1 cellular context compared by ENCODE assay signal in the genomic region with DNA sequence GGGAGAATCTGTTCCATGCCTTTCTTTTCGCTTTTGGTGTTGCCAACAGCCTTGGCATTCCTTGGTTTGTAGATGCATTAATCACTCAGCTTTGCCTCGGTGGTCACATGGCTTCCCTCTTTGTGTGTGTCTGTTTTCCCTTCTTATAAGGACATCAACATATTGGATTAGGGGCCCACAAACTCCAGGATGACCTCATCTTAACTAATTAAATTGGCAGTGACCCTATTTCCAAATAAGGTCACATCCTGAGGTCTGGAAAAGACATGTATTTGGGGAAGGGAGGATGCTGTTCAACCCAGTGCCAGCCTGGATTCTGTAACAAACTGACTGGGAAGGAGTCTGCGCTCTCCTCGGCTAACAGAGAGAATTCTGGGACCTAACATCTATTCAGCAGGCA.
TF ChIP-seq lines count a peak whose summit lies in the region.

No MANE protein-coding gene starts in this region.

TF ChIP-seq in GM23338, 12 proteins besides CTCF, POLR2A, EP300 and RAD21 (continued from another document):
- TF ChIP-seq, protein P1, sequence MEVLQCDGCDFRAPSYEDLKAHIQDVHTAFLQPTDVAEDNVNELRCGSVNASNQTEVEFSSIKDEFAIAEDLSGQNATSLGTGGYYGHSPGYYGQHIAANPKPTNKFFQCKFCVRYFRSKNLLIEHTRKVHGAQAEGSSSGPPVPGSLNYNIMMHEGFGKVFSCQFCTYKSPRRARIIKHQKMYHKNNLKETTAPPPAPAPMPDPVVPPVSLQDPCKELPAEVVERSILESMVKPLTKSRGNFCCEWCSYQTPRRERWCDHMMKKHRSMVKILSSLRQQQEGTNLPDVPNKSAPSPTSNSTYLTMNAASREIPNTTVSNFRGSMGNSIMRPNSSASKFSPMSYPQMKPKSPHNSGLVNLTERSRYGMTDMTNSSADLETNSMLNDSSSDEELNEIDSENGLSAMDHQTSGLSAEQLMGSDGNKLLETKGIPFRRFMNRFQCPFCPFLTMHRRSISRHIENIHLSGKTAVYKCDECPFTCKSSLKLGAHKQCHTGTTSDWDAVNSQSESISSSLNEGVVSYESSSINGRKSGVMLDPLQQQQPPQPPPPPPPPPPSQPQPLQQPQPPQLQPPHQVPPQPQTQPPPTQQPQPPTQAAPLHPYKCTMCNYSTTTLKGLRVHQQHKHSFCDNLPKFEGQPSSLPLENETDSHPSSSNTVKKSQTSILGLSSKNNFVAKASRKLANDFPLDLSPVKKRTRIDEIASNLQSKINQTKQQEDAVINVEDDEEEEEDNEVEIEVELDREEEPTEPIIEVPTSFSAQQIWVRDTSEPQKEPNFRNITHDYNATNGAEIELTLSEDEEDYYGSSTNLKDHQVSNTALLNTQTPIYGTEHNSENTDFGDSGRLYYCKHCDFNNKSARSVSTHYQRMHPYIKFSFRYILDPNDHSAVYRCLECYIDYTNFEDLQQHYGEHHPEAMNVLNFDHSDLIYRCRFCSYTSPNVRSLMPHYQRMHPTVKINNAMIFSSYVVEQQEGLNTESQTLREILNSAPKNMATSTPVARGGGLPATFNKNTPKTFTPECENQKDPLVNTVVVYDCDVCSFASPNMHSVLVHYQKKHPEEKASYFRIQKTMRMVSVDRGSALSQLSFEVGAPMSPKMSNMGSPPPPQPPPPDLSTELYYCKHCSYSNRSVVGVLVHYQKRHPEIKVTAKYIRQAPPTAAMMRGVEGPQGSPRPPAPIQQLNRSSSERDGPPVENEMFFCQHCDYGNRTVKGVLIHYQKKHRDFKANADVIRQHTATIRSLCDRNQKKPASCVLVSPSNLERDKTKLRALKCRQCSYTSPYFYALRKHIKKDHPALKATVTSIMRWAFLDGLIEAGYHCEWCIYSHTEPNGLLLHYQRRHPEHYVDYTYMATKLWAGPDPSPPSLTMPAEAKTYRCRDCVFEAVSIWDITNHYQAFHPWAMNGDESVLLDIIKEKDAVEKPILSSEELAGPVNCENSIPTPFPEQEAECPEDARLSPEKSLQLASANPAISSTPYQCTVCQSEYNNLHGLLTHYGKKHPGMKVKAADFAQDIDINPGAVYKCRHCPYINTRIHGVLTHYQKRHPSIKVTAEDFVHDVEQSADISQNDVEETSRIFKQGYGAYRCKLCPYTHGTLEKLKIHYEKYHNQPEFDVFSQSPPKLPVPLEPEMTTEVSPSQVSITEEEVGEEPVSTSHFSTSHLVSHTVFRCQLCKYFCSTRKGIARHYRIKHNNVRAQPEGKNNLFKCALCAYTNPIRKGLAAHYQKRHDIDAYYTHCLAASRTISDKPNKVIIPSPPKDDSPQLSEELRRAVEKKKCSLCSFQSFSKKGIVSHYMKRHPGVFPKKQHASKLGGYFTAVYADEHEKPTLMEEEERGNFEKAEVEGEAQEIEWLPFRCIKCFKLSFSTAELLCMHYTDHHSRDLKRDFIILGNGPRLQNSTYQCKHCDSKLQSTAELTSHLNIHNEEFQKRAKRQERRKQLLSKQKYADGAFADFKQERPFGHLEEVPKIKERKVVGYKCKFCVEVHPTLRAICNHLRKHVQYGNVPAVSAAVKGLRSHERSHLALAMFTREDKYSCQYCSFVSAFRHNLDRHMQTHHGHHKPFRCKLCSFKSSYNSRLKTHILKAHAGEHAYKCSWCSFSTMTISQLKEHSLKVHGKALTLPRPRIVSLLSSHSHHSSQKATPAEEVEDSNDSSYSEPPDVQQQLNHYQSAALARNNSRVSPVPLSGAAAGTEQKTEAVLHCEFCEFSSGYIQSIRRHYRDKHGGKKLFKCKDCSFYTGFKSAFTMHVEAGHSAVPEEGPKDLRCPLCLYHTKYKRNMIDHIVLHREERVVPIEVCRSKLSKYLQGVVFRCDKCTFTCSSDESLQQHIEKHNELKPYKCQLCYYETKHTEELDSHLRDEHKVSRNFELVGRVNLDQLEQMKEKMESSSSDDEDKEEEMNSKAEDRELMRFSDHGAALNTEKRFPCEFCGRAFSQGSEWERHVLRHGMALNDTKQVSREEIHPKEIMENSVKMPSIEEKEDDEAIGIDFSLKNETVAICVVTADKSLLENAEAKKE (CRISPR knock-in tag; IDR thresholded peaks at IDR 0.05): no peak
- TF ChIP-seq, protein P2, sequence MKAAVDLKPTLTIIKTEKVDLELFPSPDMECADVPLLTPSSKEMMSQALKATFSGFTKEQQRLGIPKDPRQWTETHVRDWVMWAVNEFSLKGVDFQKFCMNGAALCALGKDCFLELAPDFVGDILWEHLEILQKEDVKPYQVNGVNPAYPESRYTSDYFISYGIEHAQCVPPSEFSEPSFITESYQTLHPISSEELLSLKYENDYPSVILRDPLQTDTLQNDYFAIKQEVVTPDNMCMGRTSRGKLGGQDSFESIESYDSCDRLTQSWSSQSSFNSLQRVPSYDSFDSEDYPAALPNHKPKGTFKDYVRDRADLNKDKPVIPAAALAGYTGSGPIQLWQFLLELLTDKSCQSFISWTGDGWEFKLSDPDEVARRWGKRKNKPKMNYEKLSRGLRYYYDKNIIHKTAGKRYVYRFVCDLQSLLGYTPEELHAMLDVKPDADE (IDR thresholded peaks at IDR 0.05): no peak
- TF ChIP-seq STAT1 (IDR thresholded peaks at IDR 0.05; ENCODE audit: unreplicated experiment): no peak
- TF ChIP-seq ZNF331 (CRISPR knock-in tag; IDR thresholded peaks at IDR 0.05; ENCODE audit: low read depth): no peak
- no peak for TF ChIP-seq ZNF114 (CRISPR knock-in tag; IDR thresholded peaks at IDR 0.05)
- no peak for TF ChIP-seq EZH2phosphoT487 (IDR thresholded peaks at IDR 0.05; ENCODE audit: unreplicated experiment)
- TF ChIP-seq EZH2 (IDR thresholded peaks at IDR 0.05; ENCODE audit: low read depth, unreplicated experiment): no peak
- no peak for TF ChIP-seq JUNB (IDR thresholded peaks at IDR 0.05; ENCODE audit: unreplicated experiment)
- TF ChIP-seq CREB1 (CRISPR knock-in tag; IDR thresholded peaks at IDR 0.05; ENCODE audit: low read depth): no peak
- TF ChIP-seq, protein P3, sequence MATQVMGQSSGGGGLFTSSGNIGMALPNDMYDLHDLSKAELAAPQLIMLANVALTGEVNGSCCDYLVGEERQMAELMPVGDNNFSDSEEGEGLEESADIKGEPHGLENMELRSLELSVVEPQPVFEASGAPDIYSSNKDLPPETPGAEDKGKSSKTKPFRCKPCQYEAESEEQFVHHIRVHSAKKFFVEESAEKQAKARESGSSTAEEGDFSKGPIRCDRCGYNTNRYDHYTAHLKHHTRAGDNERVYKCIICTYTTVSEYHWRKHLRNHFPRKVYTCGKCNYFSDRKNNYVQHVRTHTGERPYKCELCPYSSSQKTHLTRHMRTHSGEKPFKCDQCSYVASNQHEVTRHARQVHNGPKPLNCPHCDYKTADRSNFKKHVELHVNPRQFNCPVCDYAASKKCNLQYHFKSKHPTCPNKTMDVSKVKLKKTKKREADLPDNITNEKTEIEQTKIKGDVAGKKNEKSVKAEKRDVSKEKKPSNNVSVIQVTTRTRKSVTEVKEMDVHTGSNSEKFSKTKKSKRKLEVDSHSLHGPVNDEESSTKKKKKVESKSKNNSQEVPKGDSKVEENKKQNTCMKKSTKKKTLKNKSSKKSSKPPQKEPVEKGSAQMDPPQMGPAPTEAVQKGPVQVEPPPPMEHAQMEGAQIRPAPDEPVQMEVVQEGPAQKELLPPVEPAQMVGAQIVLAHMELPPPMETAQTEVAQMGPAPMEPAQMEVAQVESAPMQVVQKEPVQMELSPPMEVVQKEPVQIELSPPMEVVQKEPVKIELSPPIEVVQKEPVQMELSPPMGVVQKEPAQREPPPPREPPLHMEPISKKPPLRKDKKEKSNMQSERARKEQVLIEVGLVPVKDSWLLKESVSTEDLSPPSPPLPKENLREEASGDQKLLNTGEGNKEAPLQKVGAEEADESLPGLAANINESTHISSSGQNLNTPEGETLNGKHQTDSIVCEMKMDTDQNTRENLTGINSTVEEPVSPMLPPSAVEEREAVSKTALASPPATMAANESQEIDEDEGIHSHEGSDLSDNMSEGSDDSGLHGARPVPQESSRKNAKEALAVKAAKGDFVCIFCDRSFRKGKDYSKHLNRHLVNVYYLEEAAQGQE (IDR thresholded peaks at IDR 0.05; ENCODE audit: unreplicated experiment): no peak
TF ChIP-seq in GM23338: peak in this region for 0.
